1 cellular context compared by ENCODE assay signal in the genomic region with DNA sequence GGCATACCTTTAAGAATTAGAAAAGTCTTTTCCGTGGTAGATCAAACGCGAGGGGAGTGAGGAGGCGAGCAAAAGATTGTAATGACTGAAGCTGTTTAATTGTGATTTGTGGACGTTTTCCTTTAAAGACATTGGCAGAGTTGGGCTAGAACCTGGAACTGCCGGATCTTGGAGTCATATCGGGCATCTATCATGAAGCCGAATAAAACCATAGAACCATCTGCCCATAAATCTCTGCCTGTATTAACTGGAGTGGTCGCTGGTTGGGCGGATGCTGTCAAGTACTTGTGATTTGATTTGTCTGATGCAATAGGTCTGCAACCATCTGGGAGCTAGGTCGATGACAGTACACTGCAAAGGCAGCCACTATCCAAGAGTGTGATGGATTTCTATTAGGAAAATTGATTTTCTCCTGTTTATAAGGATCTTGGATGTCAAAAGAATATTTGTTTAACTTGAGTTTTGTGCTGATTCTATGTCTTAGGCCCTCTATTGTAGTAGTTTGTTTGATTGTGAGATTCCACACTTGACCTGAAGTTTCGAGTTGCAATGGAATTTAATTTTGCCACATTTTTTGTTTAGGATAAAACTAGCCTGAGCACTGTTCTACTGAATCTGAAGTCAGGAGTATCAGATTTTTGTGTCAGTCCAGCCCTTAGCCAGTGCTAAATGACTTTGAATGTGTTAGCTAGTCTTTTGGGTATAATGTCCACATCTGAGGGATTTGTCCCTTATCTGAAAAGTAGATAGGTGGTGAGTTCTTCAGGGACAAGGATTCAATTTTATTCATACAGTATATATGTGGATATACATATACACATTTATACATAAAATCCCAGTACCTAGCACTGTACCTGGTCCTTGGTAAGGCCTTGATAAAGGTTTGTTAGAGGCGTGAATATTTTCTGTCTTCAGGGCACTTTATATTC.
TF ChIP-seq lines count a peak whose summit lies in the region.

No MANE protein-coding gene starts in this region.

TF ChIP-seq in K562, 482 proteins besides CTCF, POLR2A, EP300 and RAD21 (continued from another document and continues in another):
- TF ChIP-seq, protein P1, sequence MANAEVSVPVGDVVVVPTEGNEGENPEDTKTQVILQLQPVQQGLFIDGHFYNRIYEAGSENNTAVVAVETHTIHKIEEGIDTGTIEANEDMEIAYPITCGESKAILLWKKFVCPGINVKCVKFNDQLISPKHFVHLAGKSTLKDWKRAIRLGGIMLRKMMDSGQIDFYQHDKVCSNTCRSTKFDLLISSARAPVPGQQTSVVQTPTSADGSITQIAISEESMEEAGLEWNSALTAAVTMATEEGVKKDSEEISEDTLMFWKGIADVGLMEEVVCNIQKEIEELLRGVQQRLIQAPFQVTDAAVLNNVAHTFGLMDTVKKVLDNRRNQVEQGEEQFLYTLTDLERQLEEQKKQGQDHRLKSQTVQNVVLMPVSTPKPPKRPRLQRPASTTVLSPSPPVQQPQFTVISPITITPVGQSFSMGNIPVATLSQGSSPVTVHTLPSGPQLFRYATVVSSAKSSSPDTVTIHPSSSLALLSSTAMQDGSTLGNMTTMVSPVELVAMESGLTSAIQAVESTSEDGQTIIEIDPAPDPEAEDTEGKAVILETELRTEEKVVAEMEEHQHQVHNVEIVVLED (CRISPR knock-in tag; IDR thresholded peaks at IDR 0.05), result peak; percentile 36; the same call in 1 of the 2 replicates
- TF ChIP-seq ZEB2 (IDR thresholded peaks at IDR 0.05) (peak; percentile 66), JUN (IDR thresholded peaks at IDR 0.05; ENCODE audit: borderline replicate concordance, low read depth, low read length) (peak; percentile 89), JUN (CRISPR knock-in tag; IDR thresholded peaks at IDR 0.05; ENCODE audit: borderline replicate concordance) (no peak), ZNF121 (CRISPR knock-in tag; conservative IDR thresholded peaks at IDR 0.05) (no peak), BRD9 (IDR thresholded peaks at IDR 0.05; ENCODE audit: low read depth, partially characterized antibody) (peak; percentile 86), ZNF3 (CRISPR knock-in tag; IDR thresholded peaks at IDR 0.05) (0 out of 2 replicates have a peak, but pooled peaks have one; percentile 35), ZFP30 (CRISPR knock-in tag; IDR thresholded peaks at IDR 0.05; ENCODE audit: borderline replicate concordance) (0 out of 2 replicates have a peak, but pooled peaks have one; percentile 72), ZNF24 (IDR thresholded peaks at IDR 0.05) (peak; percentile 31; the same call in 1 of the 2 replicates), RBM14 (IDR thresholded peaks at IDR 0.05; ENCODE audit: borderline replicate concordance, insufficient read depth, low read depth, low read length) (no peak), ERF (CRISPR knock-in tag; IDR thresholded peaks at IDR 0.05) (0 out of 2 replicates have a peak, but pooled peaks have one; percentile 59), TAF7 (tag; IDR thresholded peaks at IDR 0.05) (peak; percentile 34; the same call in 1 of the 2 replicates), RFX1 (IDR thresholded peaks at IDR 0.05) (no peak), ID3 (CRISPR knock-in tag; IDR thresholded peaks at IDR 0.05) (no peak), ID3 (tag; IDR thresholded peaks at IDR 0.05) (peak; percentile 77; the same call in 1 of the 2 replicates), L3MBTL2 (IDR thresholded peaks at IDR 0.05) (peak; percentile 21; the same call in 1 of the 2 replicates), HDAC2 (IDR thresholded peaks at IDR 0.05) (peak; percentile 100), NCOR1 (IDR thresholded peaks at IDR 0.05) (peak; percentile 51; the same call in 1 of the 2 replicates), ZNF263 (CRISPR knock-in tag; IDR thresholded peaks at IDR 0.05; ENCODE audit: borderline replicate concordance) (peak; percentile 56; the same call in 1 of the 2 replicates), FOXM1 (IDR thresholded peaks at IDR 0.05; ENCODE audit: low read depth) (peak; percentile 36; the same call in 1 of the 2 replicates), FOXM1 (CRISPR knock-in tag; IDR thresholded peaks at IDR 0.05; ENCODE audit: low read depth) (no peak), ZNF668 (CRISPR knock-in tag; IDR thresholded peaks at IDR 0.05) (no peak), ZKSCAN3 (CRISPR knock-in tag; IDR thresholded peaks at IDR 0.05) (no peak), ZBTB49 (CRISPR knock-in tag; IDR thresholded peaks at IDR 0.05; ENCODE audit: borderline replicate concordance) (no peak), TAL1 (IDR thresholded peaks at IDR 0.05) (peak; percentile 53; the same call in 1 of the 2 replicates), HMBOX1 (IDR thresholded peaks at IDR 0.05) (no peak), YBX1 (IDR thresholded peaks at IDR 0.05) (no peak), TAF15 (IDR thresholded peaks at IDR 0.05; ENCODE audit: low read depth, low read length) (no peak), ZNF766 (CRISPR knock-in tag; conservative IDR thresholded peaks at IDR 0.05) (peak; percentile 80), NEUROD1 (IDR thresholded peaks at IDR 0.05; ENCODE audit: borderline replicate concordance, low read depth, low read length, partially characterized antibody) (peak; percentile 60), U2AF1 (optimal IDR thresholded peaks at IDR 0.05; ENCODE audit: low read depth, low read length) (no peak), KHSRP (IDR thresholded peaks at IDR 0.05) (no peak), ZMIZ1 (IDR thresholded peaks at IDR 0.05; ENCODE audit: low read depth in 2 of 2, low read length in 2 of 2) (0 out of 4 replicates have a peak, but pooled peaks of 1 of the 2 experiments have one; percentile 28), ESRRA (IDR thresholded peaks at IDR 0.05; ENCODE audit: borderline replicate concordance, low read depth) (no peak), ETV1 (tag; conservative IDR thresholded peaks at IDR 0.05; ENCODE audit: low read depth) (peak; percentile 95), PYGO2 (tag; IDR thresholded peaks at IDR 0.05) (peak; percentile 62), SLC30A9 (CRISPR knock-in tag; IDR thresholded peaks at IDR 0.05) (no peak), ZNF217 (CRISPR knock-in tag; IDR thresholded peaks at IDR 0.05) (no peak), FOXA3 (CRISPR knock-in tag; conservative IDR thresholded peaks at IDR 0.05 in 1 of 2, IDR thresholded peaks at IDR 0.05 in 1 of 2) (no peak; a peak in 2 of 4 replicates)
- TF ChIP-seq, protein P2, sequence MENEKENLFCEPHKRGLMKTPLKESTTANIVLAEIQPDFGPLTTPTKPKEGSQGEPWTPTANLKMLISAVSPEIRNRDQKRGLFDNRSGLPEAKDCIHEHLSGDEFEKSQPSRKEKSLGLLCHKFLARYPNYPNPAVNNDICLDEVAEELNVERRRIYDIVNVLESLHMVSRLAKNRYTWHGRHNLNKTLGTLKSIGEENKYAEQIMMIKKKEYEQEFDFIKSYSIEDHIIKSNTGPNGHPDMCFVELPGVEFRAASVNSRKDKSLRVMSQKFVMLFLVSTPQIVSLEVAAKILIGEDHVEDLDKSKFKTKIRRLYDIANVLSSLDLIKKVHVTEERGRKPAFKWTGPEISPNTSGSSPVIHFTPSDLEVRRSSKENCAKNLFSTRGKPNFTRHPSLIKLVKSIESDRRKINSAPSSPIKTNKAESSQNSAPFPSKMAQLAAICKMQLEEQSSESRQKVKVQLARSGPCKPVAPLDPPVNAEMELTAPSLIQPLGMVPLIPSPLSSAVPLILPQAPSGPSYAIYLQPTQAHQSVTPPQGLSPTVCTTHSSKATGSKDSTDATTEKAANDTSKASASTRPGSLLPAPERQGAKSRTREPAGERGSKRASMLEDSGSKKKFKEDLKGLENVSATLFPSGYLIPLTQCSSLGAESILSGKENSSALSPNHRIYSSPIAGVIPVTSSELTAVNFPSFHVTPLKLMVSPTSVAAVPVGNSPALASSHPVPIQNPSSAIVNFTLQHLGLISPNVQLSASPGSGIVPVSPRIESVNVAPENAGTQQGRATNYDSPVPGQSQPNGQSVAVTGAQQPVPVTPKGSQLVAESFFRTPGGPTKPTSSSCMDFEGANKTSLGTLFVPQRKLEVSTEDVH (IDR thresholded peaks at IDR 0.05; ENCODE audit: low read depth, partially characterized antibody), result peak; percentile 51
- TF ChIP-seq, protein P3, sequence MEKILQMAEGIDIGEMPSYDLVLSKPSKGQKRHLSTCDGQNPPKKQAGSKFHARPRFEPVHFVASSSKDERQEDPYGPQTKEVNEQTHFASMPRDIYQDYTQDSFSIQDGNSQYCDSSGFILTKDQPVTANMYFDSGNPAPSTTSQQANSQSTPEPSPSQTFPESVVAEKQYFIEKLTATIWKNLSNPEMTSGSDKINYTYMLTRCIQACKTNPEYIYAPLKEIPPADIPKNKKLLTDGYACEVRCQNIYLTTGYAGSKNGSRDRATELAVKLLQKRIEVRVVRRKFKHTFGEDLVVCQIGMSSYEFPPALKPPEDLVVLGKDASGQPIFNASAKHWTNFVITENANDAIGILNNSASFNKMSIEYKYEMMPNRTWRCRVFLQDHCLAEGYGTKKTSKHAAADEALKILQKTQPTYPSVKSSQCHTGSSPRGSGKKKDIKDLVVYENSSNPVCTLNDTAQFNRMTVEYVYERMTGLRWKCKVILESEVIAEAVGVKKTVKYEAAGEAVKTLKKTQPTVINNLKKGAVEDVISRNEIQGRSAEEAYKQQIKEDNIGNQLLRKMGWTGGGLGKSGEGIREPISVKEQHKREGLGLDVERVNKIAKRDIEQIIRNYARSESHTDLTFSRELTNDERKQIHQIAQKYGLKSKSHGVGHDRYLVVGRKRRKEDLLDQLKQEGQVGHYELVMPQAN (IDR thresholded peaks at IDR 0.05; ENCODE audit: borderline replicate concordance), result no peak
- TF ChIP-seq, protein P4, sequence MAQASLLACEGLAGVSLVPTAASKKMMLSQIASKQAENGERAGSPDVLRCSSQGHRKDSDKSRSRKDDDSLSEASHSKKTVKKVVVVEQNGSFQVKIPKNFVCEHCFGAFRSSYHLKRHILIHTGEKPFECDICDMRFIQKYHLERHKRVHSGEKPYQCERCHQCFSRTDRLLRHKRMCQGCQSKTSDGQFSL (CRISPR knock-in tag; IDR thresholded peaks at IDR 0.05), result no peak
- TF ChIP-seq, protein P4 (tag; IDR thresholded peaks at IDR 0.05), result no peak
- TF ChIP-seq, protein P5, sequence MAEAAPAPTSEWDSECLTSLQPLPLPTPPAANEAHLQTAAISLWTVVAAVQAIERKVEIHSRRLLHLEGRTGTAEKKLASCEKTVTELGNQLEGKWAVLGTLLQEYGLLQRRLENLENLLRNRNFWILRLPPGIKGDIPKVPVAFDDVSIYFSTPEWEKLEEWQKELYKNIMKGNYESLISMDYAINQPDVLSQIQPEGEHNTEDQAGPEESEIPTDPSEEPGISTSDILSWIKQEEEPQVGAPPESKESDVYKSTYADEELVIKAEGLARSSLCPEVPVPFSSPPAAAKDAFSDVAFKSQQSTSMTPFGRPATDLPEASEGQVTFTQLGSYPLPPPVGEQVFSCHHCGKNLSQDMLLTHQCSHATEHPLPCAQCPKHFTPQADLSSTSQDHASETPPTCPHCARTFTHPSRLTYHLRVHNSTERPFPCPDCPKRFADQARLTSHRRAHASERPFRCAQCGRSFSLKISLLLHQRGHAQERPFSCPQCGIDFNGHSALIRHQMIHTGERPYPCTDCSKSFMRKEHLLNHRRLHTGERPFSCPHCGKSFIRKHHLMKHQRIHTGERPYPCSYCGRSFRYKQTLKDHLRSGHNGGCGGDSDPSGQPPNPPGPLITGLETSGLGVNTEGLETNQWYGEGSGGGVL (CRISPR knock-in tag; IDR thresholded peaks at IDR 0.05), result no peak
